1 cellular context compared by ENCODE assay signal in the genomic region with DNA sequence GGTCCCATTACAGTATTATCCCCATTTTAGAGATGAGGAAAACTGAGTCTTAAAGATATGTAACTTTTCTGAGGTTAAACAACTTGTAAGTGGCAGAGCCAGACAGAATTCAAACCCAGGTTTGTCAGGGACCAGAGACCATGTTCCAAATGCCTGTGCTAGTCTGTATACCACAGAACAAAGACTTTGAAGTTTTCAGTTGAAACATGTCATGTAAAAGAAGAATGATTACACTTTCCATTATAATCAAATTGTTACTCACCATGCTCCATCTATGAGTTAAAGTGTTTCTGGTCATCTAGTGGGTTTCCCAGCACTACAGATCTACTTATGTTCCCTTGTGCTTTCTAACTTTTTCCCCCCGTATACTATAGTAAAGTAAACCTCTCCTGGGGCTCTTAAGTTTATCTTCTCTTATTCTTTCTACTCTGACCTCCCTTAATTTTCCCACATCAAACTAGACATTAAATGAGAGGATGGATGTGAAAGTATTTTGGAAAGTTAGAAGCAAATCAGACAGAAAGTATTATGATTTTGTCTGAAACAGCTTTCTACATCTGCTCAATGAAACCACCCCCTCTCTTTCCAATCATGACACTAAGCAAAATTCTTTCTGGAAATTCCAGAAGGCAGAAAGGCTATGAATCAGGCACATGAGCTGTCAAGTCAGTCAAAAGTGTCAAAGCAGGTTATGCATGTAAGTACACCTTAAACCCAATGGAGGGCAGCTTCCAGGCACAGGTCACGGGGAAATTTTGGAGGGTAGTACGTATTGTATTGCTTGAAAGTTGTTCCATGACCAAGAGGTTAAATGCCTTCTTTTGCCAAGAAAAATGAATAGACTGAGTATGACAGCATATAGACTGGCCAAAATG.
TF ChIP-seq lines count a peak whose summit lies in the region.

No MANE protein-coding gene starts in this region.

TF ChIP-seq in GM23338, 12 proteins besides CTCF, POLR2A, EP300 and RAD21 (continued from another document):
- TF ChIP-seq, protein P1, sequence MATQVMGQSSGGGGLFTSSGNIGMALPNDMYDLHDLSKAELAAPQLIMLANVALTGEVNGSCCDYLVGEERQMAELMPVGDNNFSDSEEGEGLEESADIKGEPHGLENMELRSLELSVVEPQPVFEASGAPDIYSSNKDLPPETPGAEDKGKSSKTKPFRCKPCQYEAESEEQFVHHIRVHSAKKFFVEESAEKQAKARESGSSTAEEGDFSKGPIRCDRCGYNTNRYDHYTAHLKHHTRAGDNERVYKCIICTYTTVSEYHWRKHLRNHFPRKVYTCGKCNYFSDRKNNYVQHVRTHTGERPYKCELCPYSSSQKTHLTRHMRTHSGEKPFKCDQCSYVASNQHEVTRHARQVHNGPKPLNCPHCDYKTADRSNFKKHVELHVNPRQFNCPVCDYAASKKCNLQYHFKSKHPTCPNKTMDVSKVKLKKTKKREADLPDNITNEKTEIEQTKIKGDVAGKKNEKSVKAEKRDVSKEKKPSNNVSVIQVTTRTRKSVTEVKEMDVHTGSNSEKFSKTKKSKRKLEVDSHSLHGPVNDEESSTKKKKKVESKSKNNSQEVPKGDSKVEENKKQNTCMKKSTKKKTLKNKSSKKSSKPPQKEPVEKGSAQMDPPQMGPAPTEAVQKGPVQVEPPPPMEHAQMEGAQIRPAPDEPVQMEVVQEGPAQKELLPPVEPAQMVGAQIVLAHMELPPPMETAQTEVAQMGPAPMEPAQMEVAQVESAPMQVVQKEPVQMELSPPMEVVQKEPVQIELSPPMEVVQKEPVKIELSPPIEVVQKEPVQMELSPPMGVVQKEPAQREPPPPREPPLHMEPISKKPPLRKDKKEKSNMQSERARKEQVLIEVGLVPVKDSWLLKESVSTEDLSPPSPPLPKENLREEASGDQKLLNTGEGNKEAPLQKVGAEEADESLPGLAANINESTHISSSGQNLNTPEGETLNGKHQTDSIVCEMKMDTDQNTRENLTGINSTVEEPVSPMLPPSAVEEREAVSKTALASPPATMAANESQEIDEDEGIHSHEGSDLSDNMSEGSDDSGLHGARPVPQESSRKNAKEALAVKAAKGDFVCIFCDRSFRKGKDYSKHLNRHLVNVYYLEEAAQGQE (IDR thresholded peaks at IDR 0.05; ENCODE audit: unreplicated experiment), result no peak
- TF ChIP-seq CREB1 (CRISPR knock-in tag; IDR thresholded peaks at IDR 0.05; ENCODE audit: low read depth) (no peak), ETS1 (IDR thresholded peaks at IDR 0.05) (no peak), EZH2 (IDR thresholded peaks at IDR 0.05; ENCODE audit: low read depth, unreplicated experiment) (no peak), NANOG (IDR thresholded peaks at IDR 0.05; ENCODE audit: borderline replicate concordance) (no peak)
- TF ChIP-seq, protein P2, sequence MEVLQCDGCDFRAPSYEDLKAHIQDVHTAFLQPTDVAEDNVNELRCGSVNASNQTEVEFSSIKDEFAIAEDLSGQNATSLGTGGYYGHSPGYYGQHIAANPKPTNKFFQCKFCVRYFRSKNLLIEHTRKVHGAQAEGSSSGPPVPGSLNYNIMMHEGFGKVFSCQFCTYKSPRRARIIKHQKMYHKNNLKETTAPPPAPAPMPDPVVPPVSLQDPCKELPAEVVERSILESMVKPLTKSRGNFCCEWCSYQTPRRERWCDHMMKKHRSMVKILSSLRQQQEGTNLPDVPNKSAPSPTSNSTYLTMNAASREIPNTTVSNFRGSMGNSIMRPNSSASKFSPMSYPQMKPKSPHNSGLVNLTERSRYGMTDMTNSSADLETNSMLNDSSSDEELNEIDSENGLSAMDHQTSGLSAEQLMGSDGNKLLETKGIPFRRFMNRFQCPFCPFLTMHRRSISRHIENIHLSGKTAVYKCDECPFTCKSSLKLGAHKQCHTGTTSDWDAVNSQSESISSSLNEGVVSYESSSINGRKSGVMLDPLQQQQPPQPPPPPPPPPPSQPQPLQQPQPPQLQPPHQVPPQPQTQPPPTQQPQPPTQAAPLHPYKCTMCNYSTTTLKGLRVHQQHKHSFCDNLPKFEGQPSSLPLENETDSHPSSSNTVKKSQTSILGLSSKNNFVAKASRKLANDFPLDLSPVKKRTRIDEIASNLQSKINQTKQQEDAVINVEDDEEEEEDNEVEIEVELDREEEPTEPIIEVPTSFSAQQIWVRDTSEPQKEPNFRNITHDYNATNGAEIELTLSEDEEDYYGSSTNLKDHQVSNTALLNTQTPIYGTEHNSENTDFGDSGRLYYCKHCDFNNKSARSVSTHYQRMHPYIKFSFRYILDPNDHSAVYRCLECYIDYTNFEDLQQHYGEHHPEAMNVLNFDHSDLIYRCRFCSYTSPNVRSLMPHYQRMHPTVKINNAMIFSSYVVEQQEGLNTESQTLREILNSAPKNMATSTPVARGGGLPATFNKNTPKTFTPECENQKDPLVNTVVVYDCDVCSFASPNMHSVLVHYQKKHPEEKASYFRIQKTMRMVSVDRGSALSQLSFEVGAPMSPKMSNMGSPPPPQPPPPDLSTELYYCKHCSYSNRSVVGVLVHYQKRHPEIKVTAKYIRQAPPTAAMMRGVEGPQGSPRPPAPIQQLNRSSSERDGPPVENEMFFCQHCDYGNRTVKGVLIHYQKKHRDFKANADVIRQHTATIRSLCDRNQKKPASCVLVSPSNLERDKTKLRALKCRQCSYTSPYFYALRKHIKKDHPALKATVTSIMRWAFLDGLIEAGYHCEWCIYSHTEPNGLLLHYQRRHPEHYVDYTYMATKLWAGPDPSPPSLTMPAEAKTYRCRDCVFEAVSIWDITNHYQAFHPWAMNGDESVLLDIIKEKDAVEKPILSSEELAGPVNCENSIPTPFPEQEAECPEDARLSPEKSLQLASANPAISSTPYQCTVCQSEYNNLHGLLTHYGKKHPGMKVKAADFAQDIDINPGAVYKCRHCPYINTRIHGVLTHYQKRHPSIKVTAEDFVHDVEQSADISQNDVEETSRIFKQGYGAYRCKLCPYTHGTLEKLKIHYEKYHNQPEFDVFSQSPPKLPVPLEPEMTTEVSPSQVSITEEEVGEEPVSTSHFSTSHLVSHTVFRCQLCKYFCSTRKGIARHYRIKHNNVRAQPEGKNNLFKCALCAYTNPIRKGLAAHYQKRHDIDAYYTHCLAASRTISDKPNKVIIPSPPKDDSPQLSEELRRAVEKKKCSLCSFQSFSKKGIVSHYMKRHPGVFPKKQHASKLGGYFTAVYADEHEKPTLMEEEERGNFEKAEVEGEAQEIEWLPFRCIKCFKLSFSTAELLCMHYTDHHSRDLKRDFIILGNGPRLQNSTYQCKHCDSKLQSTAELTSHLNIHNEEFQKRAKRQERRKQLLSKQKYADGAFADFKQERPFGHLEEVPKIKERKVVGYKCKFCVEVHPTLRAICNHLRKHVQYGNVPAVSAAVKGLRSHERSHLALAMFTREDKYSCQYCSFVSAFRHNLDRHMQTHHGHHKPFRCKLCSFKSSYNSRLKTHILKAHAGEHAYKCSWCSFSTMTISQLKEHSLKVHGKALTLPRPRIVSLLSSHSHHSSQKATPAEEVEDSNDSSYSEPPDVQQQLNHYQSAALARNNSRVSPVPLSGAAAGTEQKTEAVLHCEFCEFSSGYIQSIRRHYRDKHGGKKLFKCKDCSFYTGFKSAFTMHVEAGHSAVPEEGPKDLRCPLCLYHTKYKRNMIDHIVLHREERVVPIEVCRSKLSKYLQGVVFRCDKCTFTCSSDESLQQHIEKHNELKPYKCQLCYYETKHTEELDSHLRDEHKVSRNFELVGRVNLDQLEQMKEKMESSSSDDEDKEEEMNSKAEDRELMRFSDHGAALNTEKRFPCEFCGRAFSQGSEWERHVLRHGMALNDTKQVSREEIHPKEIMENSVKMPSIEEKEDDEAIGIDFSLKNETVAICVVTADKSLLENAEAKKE (CRISPR knock-in tag; IDR thresholded peaks at IDR 0.05), result no peak
